Comparison of ENCODE assay signal across 22 cellular contexts in genomic region chr11:67564230-67564629, GRCh38. TPM values are rescaled to one million over a fixed set of nuclear protein-coding genes. Genes with fewer than 3 reads are reported as not detected.
DNase-seq lines count a peak whose midpoint lies in the region; ATAC-seq, FAIRE-seq and TF ChIP-seq lines count a peak whose summit lies in the region.
"Had no signal": no experiment of that assay in that cellular context is flagged by ENCODE, and none has a peak within 500 bp of the region (broad histone marks: within the 10 kb centered on the region; RNA-seq: fewer than 3 reads in every experiment).

No MANE protein-coding gene starts in this region.

- H4K5ac ChIP-seq in IMR-90 (ENCODE audit: low read depth, low read length), result no peak overlapping the region

- POLR2A ChIA-PET in A549 (lab: Yijun Ruan, JAX), result interaction anchor here (1.8 kb wide), 1 partner anchor 19 kb away, joined by 6 read pairs; the partner anchor contains the start of gene GSTP1
- POLR2A ChIA-PET in IMR-90 (lab: Charles Lee; ENCODE audit: unreplicated experiment), result no interaction called here

- H4K8ac ChIP-seq in IMR-90 (ENCODE audit: low read depth in 2 of 2, low read length in 2 of 2), result no peak overlapping the region

- H3K27ac ChIP-seq in A549 (peak overlapping the region; percentile 77 to 90), IMR-90 (ENCODE audit: insufficient read depth, low read length) (no peak overlapping the region), mesodermal cell (ENCODE audit: low read depth, low read length, severe bottlenecking) (peak overlapping the region; percentile 96)
- H3K27ac ChIP-seq: dorsolateral prefrontal cortex, upper lobe of left lung had no signal

- in situ Hi-C loops in IMR-90 (cut with MboI; ENCODE audit: low sequenced_read_pairs), result no loop called here

- CTCF ChIA-PET in A549 (lab: Yijun Ruan, JAX) (interaction anchor here (0.6 to 1.7 kb wide), 3 partner anchors 8 to 220 kb away, joined by 3 to 8 read pairs (median 5); partner anchors contain the start of gene GSTP1), IMR-90 (lab: Yijun Ruan, JAX) (interaction anchor here (0.7 to 1.4 kb wide), 2 partner anchors 16 to 50 kb away, joined by 3 to 6 read pairs; no protein-coding TSS in a partner anchor)
- CTCF ChIA-PET in activated naive CD4-positive, alpha-beta T cell treated with anti-CD3 and anti-CD28 coated beads for 36 hours (lab: Charles Lee), result no interaction called here

- dilution Hi-C loops in IMR-90 (cut with HindIII; ENCODE audit: low sequenced_read_pairs, unreplicated experiment), result no loop called here

- H3K36me3 ChIP-seq in IMR-90 (ENCODE audit: control insufficient read depth, insufficient read depth, low read length) (no peaks in the 10 kb centered on the region), bronchial epithelial cell (ENCODE audit: control insufficient read depth, insufficient read depth, low read length) (no peaks in the 10 kb centered on the region), mesodermal cell (ENCODE audit: control insufficient read depth, insufficient read depth, low read length) (no peaks in the 10 kb centered on the region)
- H3K36me3 ChIP-seq: upper lobe of left lung had no signal

- no peak overlapping the region for H2AK5ac ChIP-seq in IMR-90 (ENCODE audit: low read depth, low read length)

- no peak overlapping the region for H4K91ac ChIP-seq in IMR-90 (ENCODE audit: insufficient read depth, low read depth, low read length)

- intact Hi-C loops in IMR-90 (cut with micrococcal nuclease), result no loop called here
- intact Hi-C loops in activated naive CD4-positive, alpha-beta T cell treated with anti-CD3 and anti-CD28 coated beads for 36 hours (cut with micrococcal nuclease), result no loop called here

- no peak for FAIRE-seq in A549 (lab: Jason Lieb, UNC)
- FAIRE-seq in bronchial epithelial cell (lab: Jason Lieb, UNC), result no peak
- FAIRE-seq: GM12878, small intestine had no signal

- no peak for TF ChIP-seq EP300 in A549 (IDR thresholded peaks at IDR 0.05)

- no TSS peak for BruUV-seq in IMR-90 (replicated peaks; lab: Mats Ljungman, UMichigan)

- H2AK9ac ChIP-seq in IMR-90 (replicated peaks; ENCODE audit: low read depth, low read length, poor library complexity), result no peak overlapping the region

- H2BK20ac ChIP-seq in IMR-90 (ENCODE audit: low read depth, low read length), result 0 out of 2 replicates have a peak overlapping the region, but pooled peaks have one; percentile 18

- H3K4ac ChIP-seq in IMR-90 (ENCODE audit: low read depth, low read length), result no peak overlapping the region

- H3K79me1 ChIP-seq in IMR-90 (ENCODE audit: low read depth in 1 of 2, low read length in 2 of 2), result no peaks in the 10 kb centered on the region; a peak in 1 of 4 replicates

- no peak overlapping the region for H2AFZ ChIP-seq in IMR-90 (replicated peaks; ENCODE audit: low read length, poor library complexity)

- no peak overlapping the region for H3K9ac ChIP-seq in IMR-90 (ENCODE audit: low read depth, low read length)

- no peak overlapping the region for H3K18ac ChIP-seq in IMR-90 (ENCODE audit: low read depth, low read length)

- peak overlapping the region; percentile 80 for H3K14ac ChIP-seq in IMR-90 (replicated peaks; ENCODE audit: low read depth, low read length)

- H3K56ac ChIP-seq in IMR-90 (ENCODE audit: extremely low read depth, insufficient read depth, low read length), result no peak overlapping the region; the same call in 1 of the 2 replicates

- no peak overlapping the region for H3K4me3 ChIP-seq in A549
- H3K4me3 ChIP-seq in IMR-90 (ENCODE audit: insufficient read depth, low read depth, low read length), result no peak overlapping the region
- H3K4me3 ChIP-seq in bronchial epithelial cell (ENCODE audit: low read depth, low read length), result no peak overlapping the region
- H3K4me3 ChIP-seq in mesodermal cell (ENCODE audit: extremely low read depth, insufficient read depth, low read length, poor library complexity, severe bottlenecking), result no peak overlapping the region
- H3K4me3 ChIP-seq: dorsolateral prefrontal cortex, GM12878, upper lobe of left lung had no signal

- H3K4me1 ChIP-seq in A549 (peaks cover 28% of the 10 kb centered on the region), IMR-90 (ENCODE audit: control insufficient read depth, insufficient read depth, low read length) (peaks cover 6% of the 10 kb centered on the region), mesodermal cell (ENCODE audit: control insufficient read depth, insufficient read depth, low read length, poor library complexity, severe bottlenecking) (peaks cover 24% of the 10 kb centered on the region)
- H3K4me1 ChIP-seq: upper lobe of left lung had no signal

- TF ChIP-seq CTCF in A549 (IDR thresholded peaks at IDR 0.05), result no peak
- TF ChIP-seq CTCF in IMR-90 (conservative IDR thresholded peaks at IDR 0.05; ENCODE audit: low read depth, low read length), result no peak
- TF ChIP-seq CTCF in bronchial epithelial cell (IDR thresholded peaks at IDR 0.05; ENCODE audit: insufficient read depth, low read length, severe bottlenecking), result no peak

- H3K9me3 Mint-ChIP-seq in activated naive CD4-positive, alpha-beta T cell treated with anti-CD3 and anti-CD28 coated beads for 36 hours, result no peaks in the 10 kb centered on the region
- H3K9me3 Mint-ChIP-seq: IgD-negative memory B cell; stimulated activated effector memory CD8-positive, alpha-beta T cell treated with anti-CD3 and anti-CD28 coated beads, Interleukin-12 subunit alpha, Interleukin-12 subunit beta, amount 100 ng/mL, for 72 hours had no signal

- H3K4me3 Mint-ChIP-seq in activated naive CD4-positive, alpha-beta T cell treated with anti-CD3 and anti-CD28 coated beads for 36 hours, result no peak overlapping the region
- H3K4me3 Mint-ChIP-seq: stimulated activated effector memory CD8-positive, alpha-beta T cell treated with anti-CD3 and anti-CD28 coated beads, Interleukin-12 subunit alpha, Interleukin-12 subunit beta, amount 100 ng/mL, for 72 hours had no signal

- no peak for TF ChIP-seq RAD21 in A549 (conservative IDR thresholded peaks at IDR 0.05 in 1 of 2, IDR thresholded peaks at IDR 0.05 in 1 of 2)
- no peak for TF ChIP-seq RAD21 in IMR-90 (IDR thresholded peaks at IDR 0.05; ENCODE audit: low read length)

- DNase-seq in A549 (ENCODE audit: low read depth in 1 of 2, low spot score in 1 of 2) (no peak), IMR-90 (no peak), bronchial epithelial cell (ENCODE audit: low read depth) (peak; percentile 73), NCI-H2081 (lab: John Stamatoyannopoulos, UW) (no peak), UCSD-AML1 (lab: John Stamatoyannopoulos, UW; ENCODE audit: unreplicated experiment) (no peak)
- no peak for DNase-seq in activated naive CD4-positive, alpha-beta T cell treated with anti-CD3 and anti-CD28 coated beads for 36 hours
- DNase-seq in stimulated activated naive CD8-positive, alpha-beta T cell treated with anti-CD3 and anti-CD28 coated beads, Interleukin-15, Interleukin-2, amounts not matched to agents 100 U/mL and 50 U/mL, for 24 hours, result no peak
- DNase-seq: activated gamma-delta T cell, dorsolateral prefrontal cortex, midbrain, NCI-H1092, nucleus accumbens, T-helper 2 cell, upper lobe of left lung had no signal

- no peak overlapping the region for H2BK120ac ChIP-seq in IMR-90 (ENCODE audit: low read depth, low read length)

- no peaks in the 10 kb centered on the region for H4K20me1 ChIP-seq in IMR-90 (ENCODE audit: insufficient read depth, low read length)

- H3K23ac ChIP-seq in IMR-90 (ENCODE audit: low read depth, low read length), result 0 out of 2 replicates have a peak overlapping the region, but pooled peaks have one; percentile 37

- H3K9me3 ChIP-seq in A549 (no peaks in the 10 kb centered on the region), IMR-90 (ENCODE audit: control insufficient read depth, insufficient read depth, low read length) (no peaks in the 10 kb centered on the region), mesodermal cell (ENCODE audit: control insufficient read depth, low read length) (no peaks in the 10 kb centered on the region)
- H3K9me3 ChIP-seq: upper lobe of left lung had no signal

- TF ChIP-seq POLR2A in A549 (IDR thresholded peaks at IDR 0.05; ENCODE audit: low read length) (no peak), IMR-90 (IDR thresholded peaks at IDR 0.05; ENCODE audit: low read depth, low read length) (no peak)

- no peak overlapping the region for H2BK15ac ChIP-seq in IMR-90 (ENCODE audit: low read depth, low read length)

- H3K27ac Mint-ChIP-seq in activated naive CD4-positive, alpha-beta T cell treated with anti-CD3 and anti-CD28 coated beads for 36 hours, result no peak overlapping the region
- H3K27ac Mint-ChIP-seq: IgD-negative memory B cell; stimulated activated effector memory CD8-positive, alpha-beta T cell treated with anti-CD3 and anti-CD28 coated beads, Interleukin-12 subunit alpha, Interleukin-12 subunit beta, amount 100 ng/mL, for 72 hours had no signal

- peaks cover 7% of the 10 kb centered on the region; the same call in 1 of the 2 replicates for H3K9me1 ChIP-seq in IMR-90 (ENCODE audit: insufficient read depth, low read length)

- no peaks in the 10 kb centered on the region for H3K4me1 Mint-ChIP-seq in activated naive CD4-positive, alpha-beta T cell treated with anti-CD3 and anti-CD28 coated beads for 36 hours (ENCODE audit: low read depth)

- no peaks in the 10 kb centered on the region for H3K36me3 Mint-ChIP-seq in activated naive CD4-positive, alpha-beta T cell treated with anti-CD3 and anti-CD28 coated beads for 36 hours (ENCODE audit: low read depth)
- H3K36me3 Mint-ChIP-seq: stimulated activated effector memory CD8-positive, alpha-beta T cell treated with anti-CD3 and anti-CD28 coated beads, Interleukin-12 subunit alpha, Interleukin-12 subunit beta, amount 100 ng/mL, for 72 hours had no signal

- H3K4me2 ChIP-seq in A549 (peak overlapping the region; percentile 65), IMR-90 (ENCODE audit: low read depth, low read length) (no peak overlapping the region)

- peak in 1 of 2 experiments; percentile 19; a peak in 2 of 6 replicates for ATAC-seq in A549
- ATAC-seq in IMR-90 (ENCODE audit: low read depth), result peak; percentile 16; the same call in 1 of the 2 replicates
- ATAC-seq in stimulated activated naive CD8-positive, alpha-beta T cell treated with anti-CD3 and anti-CD28 coated beads, Interleukin-15, Interleukin-2, amounts not matched to agents 100 U/mL and 50 U/mL, for 24 hours, result no peak
- ATAC-seq: activated CD4-positive, CD25-positive, alpha-beta regulatory T cell treated with anti-CD3 and anti-CD28 coated beads, Interleukin-2, amount 50 U/mL, for 24 hours; GM12878; stimulated activated effector memory CD8-positive, alpha-beta T cell treated with anti-CD3 and anti-CD28 coated beads, Interleukin-12 subunit alpha, Interleukin-12 subunit beta, amount 100 ng/mL, for 72 hours had no signal

- 83% methylated on average over 4 of the region's 4 CpGs for WGBS in A549 (ENCODE audit: missing lambda C conversion rate)
- WGBS in IMR-90 (ENCODE audit: extremely low coverage in 2 of 2, insufficient read length in 1 of 2), 2 experiments, result no CpG with 5 or more reads among the region's 4 CpGs
- no CpG with 5 or more reads among the region's 4 CpGs for WGBS in mesodermal cell (ENCODE audit: insufficient coverage in 2 of 2), 2 experiments

- no peaks in the 10 kb centered on the region for H3K27me3 Mint-ChIP-seq in activated naive CD4-positive, alpha-beta T cell treated with anti-CD3 and anti-CD28 coated beads for 36 hours (ENCODE audit: low read depth)

- no peaks in the 10 kb centered on the region; the same call in 1 of the 2 replicates for H3K27me3 ChIP-seq in IMR-90 (ENCODE audit: control insufficient read depth, insufficient read depth, low read length)
- H3K27me3 ChIP-seq in bronchial epithelial cell (ENCODE audit: control insufficient read depth, insufficient read depth, low read length), result no peaks in the 10 kb centered on the region
- H3K27me3 ChIP-seq: upper lobe of left lung had no signal

- H2BK5ac ChIP-seq in IMR-90 (ENCODE audit: low read depth, low read length, poor library complexity, severe bottlenecking), result no peak overlapping the region

RNA-seq across cellular contexts. Expression of gene GSTP1, which starts 19.4 kb away (rescaled TPM):
- polyA plus RNA-seq in A549 (2011; rRNA removed) (1,034 and 1,447 TPM in 2 replicates), A549 (2017; fragmentation: RNase III; extraction: RNeasy Plus Mini Kit Qiagen cat#74134 plus additional on column Dnase treatment) (971 to 1,024 TPM (median 991 TPM) in 3 replicates), IMR-90 (2012; rRNA removed) (1,539 and 1,653 TPM in 2 replicates)
- polyA plus RNA-seq in A549 (2012; cell fraction: cytosol; rRNA removed), result 2,495 and 2,700 TPM in 2 replicates
- polyA plus RNA-seq in A549 (2012; cell fraction: nucleus; rRNA removed), result 1,960 and 2,470 TPM in 2 replicates
- 1,056 and 1,218 TPM in 2 replicates for polyA minus RNA-seq in A549 (2011; rRNA and poly(A)+ RNA removed)
- total RNA-seq in IMR-90 (2012; rRNA removed) (947 and 1,000 TPM in 2 replicates), bronchial epithelial cell (1,931 and 3,840 TPM in 2 replicates)
- polyA plus RNA-seq in IMR-90 (2012; cell fraction: cytosol; rRNA removed), result 997 and 1,624 TPM in 2 replicates
- polyA plus RNA-seq in IMR-90 (2012; cell fraction: nucleus; rRNA removed; ENCODE audit: low replicate concordance), result 354 and 763 TPM in 2 replicates
- 944 TPM for polyA plus RNA-seq in mesodermal cell (2013, experiment 1 of 2)
- 769 TPM for polyA plus RNA-seq in mesodermal cell (2013, experiment 2 of 2)
- 100 to 1,000 TPM; 398 to 403 TPM for total RNA-seq in activated naive CD4-positive, alpha-beta T cell treated with anti-CD3 and anti-CD28 coated beads for 36 hours

RNA-seq across cellular contexts. Expression of gene CABP2, which starts 41.0 kb away (rescaled TPM):
- polyA plus RNA-seq in A549 (2011; rRNA removed) (not detected in 2 replicates), A549 (2017; fragmentation: RNase III; extraction: RNeasy Plus Mini Kit Qiagen cat#74134 plus additional on column Dnase treatment) (not detected in 3 replicates), IMR-90 (2012; rRNA removed) (not detected in 2 replicates)
- not detected in 2 replicates for polyA plus RNA-seq in A549 (2012; cell fraction: cytosol; rRNA removed)
- not detected in 2 replicates for polyA plus RNA-seq in A549 (2012; cell fraction: nucleus; rRNA removed)
- not detected in 2 replicates for polyA minus RNA-seq in A549 (2011; rRNA and poly(A)+ RNA removed)
- total RNA-seq in IMR-90 (2012; rRNA removed) (not detected in 2 replicates), bronchial epithelial cell (not detected in 2 replicates)
- not detected in 2 replicates for polyA plus RNA-seq in IMR-90 (2012; cell fraction: cytosol; rRNA removed)
- polyA plus RNA-seq in IMR-90 (2012; cell fraction: nucleus; rRNA removed; ENCODE audit: low replicate concordance), result not detected in 2 replicates
- not detected for polyA plus RNA-seq in mesodermal cell (2013, experiment 1 of 2)
- not detected for polyA plus RNA-seq in mesodermal cell (2013, experiment 2 of 2)
- total RNA-seq in activated naive CD4-positive, alpha-beta T cell treated with anti-CD3 and anti-CD28 coated beads for 36 hours, result not detected
- total RNA-seq: dorsolateral prefrontal cortex, G401, GM12878, upper lobe of left lung had no signal
- polyA plus RNA-seq: AG04450, GM12878, IgD-negative memory B cell, small intestine had no signal

RNA-seq across cellular contexts. Expression of gene NDUFV1, which starts 42.5 kb away (rescaled TPM):
- 78.8 and 95.1 TPM in 2 replicates for polyA plus RNA-seq in A549 (2011; rRNA removed)
- 221 and 240 TPM in 2 replicates for polyA plus RNA-seq in A549 (2012; cell fraction: cytosol; rRNA removed)
- 604 and 688 TPM in 2 replicates for polyA plus RNA-seq in A549 (2012; cell fraction: nucleus; rRNA removed)
- 163 to 176 TPM (median 164 TPM) in 3 replicates for polyA plus RNA-seq in A549 (2017; fragmentation: RNase III; extraction: RNeasy Plus Mini Kit Qiagen cat#74134 plus additional on column Dnase treatment)
- polyA minus RNA-seq in A549 (2011; rRNA and poly(A)+ RNA removed), result 65.6 and 104 TPM in 2 replicates
- total RNA-seq in IMR-90 (2012; rRNA removed), result 119 and 120 TPM in 2 replicates
- polyA plus RNA-seq in IMR-90 (2012; rRNA removed), result 133 and 148 TPM in 2 replicates
- 171 and 178 TPM in 2 replicates for polyA plus RNA-seq in IMR-90 (2012; cell fraction: cytosol; rRNA removed)
- polyA plus RNA-seq in IMR-90 (2012; cell fraction: nucleus; rRNA removed; ENCODE audit: low replicate concordance), result 491 and 899 TPM in 2 replicates
- total RNA-seq in bronchial epithelial cell, result 242 and 252 TPM in 2 replicates
- 111 TPM for polyA plus RNA-seq in mesodermal cell (2013, experiment 1 of 2)
- polyA plus RNA-seq in mesodermal cell (2013, experiment 2 of 2), result 104 TPM
- total RNA-seq in activated naive CD4-positive, alpha-beta T cell treated with anti-CD3 and anti-CD28 coated beads for 36 hours, result 100 to 1,000 TPM; 347 to 356 TPM

RNA-seq across cellular contexts. Expression of gene CDK2AP2, which starts 56.3 kb away (rescaled TPM):
- polyA plus RNA-seq in A549 (2011; rRNA removed) (36.6 and 38.7 TPM in 2 replicates), A549 (2017; fragmentation: RNase III; extraction: RNeasy Plus Mini Kit Qiagen cat#74134 plus additional on column Dnase treatment) (47.8 to 53.1 TPM (median 51.3 TPM) in 3 replicates), IMR-90 (2012; rRNA removed) (44.7 and 49.8 TPM in 2 replicates)
- polyA plus RNA-seq in A549 (2012; cell fraction: cytosol; rRNA removed), result 109 and 128 TPM in 2 replicates
- polyA plus RNA-seq in A549 (2012; cell fraction: nucleus; rRNA removed), result 112 and 113 TPM in 2 replicates
- polyA minus RNA-seq in A549 (2011; rRNA and poly(A)+ RNA removed), result 50.8 and 61.9 TPM in 2 replicates
- total RNA-seq in IMR-90 (2012; rRNA removed) (8.1 and 9.2 TPM in 2 replicates), bronchial epithelial cell (19.0 and 21.6 TPM in 2 replicates)
- 49.1 and 52.7 TPM in 2 replicates for polyA plus RNA-seq in IMR-90 (2012; cell fraction: cytosol; rRNA removed)
- 41.3 and 43.1 TPM in 2 replicates for polyA plus RNA-seq in IMR-90 (2012; cell fraction: nucleus; rRNA removed; ENCODE audit: low replicate concordance)
- 55.8 TPM for polyA plus RNA-seq in mesodermal cell (2013, experiment 1 of 2)
- 56.3 TPM for polyA plus RNA-seq in mesodermal cell (2013, experiment 2 of 2)
- total RNA-seq in activated naive CD4-positive, alpha-beta T cell treated with anti-CD3 and anti-CD28 coated beads for 36 hours, result 10 to 100 TPM; 53.7 to 55.1 TPM

RNA-seq across cellular contexts. Expression of gene PITPNM1, which starts 59.1 kb away (rescaled TPM):
- polyA plus RNA-seq in A549 (2011; rRNA removed), result 13.0 and 14.2 TPM in 2 replicates
- polyA plus RNA-seq in A549 (2012; cell fraction: cytosol; rRNA removed), result 33.7 and 52.0 TPM in 2 replicates
- polyA plus RNA-seq in A549 (2012; cell fraction: nucleus; rRNA removed), result 128 and 212 TPM in 2 replicates
- 32.6 to 42.0 TPM (median 36.4 TPM) in 3 replicates for polyA plus RNA-seq in A549 (2017; fragmentation: RNase III; extraction: RNeasy Plus Mini Kit Qiagen cat#74134 plus additional on column Dnase treatment)
- polyA minus RNA-seq in A549 (2011; rRNA and poly(A)+ RNA removed), result 19.4 and 20.1 TPM in 2 replicates
- 4.7 and 5.0 TPM in 2 replicates for total RNA-seq in IMR-90 (2012; rRNA removed)
- polyA plus RNA-seq in IMR-90 (2012; rRNA removed), result 15.4 and 18.3 TPM in 2 replicates
- polyA plus RNA-seq in IMR-90 (2012; cell fraction: cytosol; rRNA removed), result 8.3 and 16.2 TPM in 2 replicates
- 41.1 and 134 TPM in 2 replicates for polyA plus RNA-seq in IMR-90 (2012; cell fraction: nucleus; rRNA removed; ENCODE audit: low replicate concordance)
- 17.4 and 23.7 TPM in 2 replicates for total RNA-seq in bronchial epithelial cell
- polyA plus RNA-seq in mesodermal cell (2013, experiment 1 of 2), result 43.8 TPM
- polyA plus RNA-seq in mesodermal cell (2013, experiment 2 of 2), result 35.4 TPM
- 100 to 1,000 TPM; 112 to 127 TPM for total RNA-seq in activated naive CD4-positive, alpha-beta T cell treated with anti-CD3 and anti-CD28 coated beads for 36 hours
